Comparison of ENCODE assay signal across 8 cellular contexts in genomic region chr5:172764861-172765765, GRCh38. TPM values are rescaled to one million over a fixed set of nuclear protein-coding genes. Genes with fewer than 3 reads are reported as not detected.
DNase-seq lines count a peak whose midpoint lies in the region; ATAC-seq, FAIRE-seq and TF ChIP-seq lines count a peak whose summit lies in the region.

No MANE protein-coding gene starts in this region.

- no peaks in the 10 kb centered on the region for H3K9me3 Mint-ChIP-seq in astrocyte (ENCODE audit: unreplicated experiment)

- H3K27ac Mint-ChIP-seq in astrocyte (ENCODE audit: unreplicated experiment), result peak overlapping the region; percentile 92

- peak overlapping the region; percentile 98 for H3K9ac ChIP-seq in astrocyte (ENCODE audit: low read length)
- H3K9ac ChIP-seq in rectal smooth muscle tissue (ENCODE audit: low read length), result peak overlapping the region; percentile 76

- H3K4me2 ChIP-seq in astrocyte (ENCODE audit: low read length), result peak overlapping the region; percentile 91

- H3K27me3 ChIP-seq in astrocyte (ENCODE audit: insufficient read depth, low read length) (no peaks in the 10 kb centered on the region), rectal smooth muscle tissue (ENCODE audit: control insufficient read depth, insufficient read depth, low read length) (no peaks in the 10 kb centered on the region), aorta (ENCODE audit: control insufficient read depth in 1 of 2, insufficient read depth in 2 of 2, low read length in 1 of 2) (no peaks in the 10 kb centered on the region)

- H3K36me3 ChIP-seq in astrocyte (ENCODE audit: insufficient read depth, low read length), result peaks cover 25% of the 10 kb centered on the region
- H3K36me3 ChIP-seq in rectal smooth muscle tissue (ENCODE audit: control insufficient read depth, insufficient read depth, low read length), result peaks cover 24% of the 10 kb centered on the region
- peaks cover 6 to 15% of the 10 kb centered on the region in 2 donors for H3K36me3 ChIP-seq in aorta (ENCODE audit: control insufficient read depth in 1 of 2, insufficient read depth in 2 of 2, low read length in 1 of 2)

- H2AFZ ChIP-seq in astrocyte (ENCODE audit: low read depth, low read length), result no peak overlapping the region

- H3K79me2 ChIP-seq in astrocyte (ENCODE audit: insufficient read depth, low read length), result peaks cover 29% of the 10 kb centered on the region

- H3K27ac ChIP-seq in astrocyte (ENCODE audit: low read depth, low read length) (peak overlapping the region; percentile 95), rectal smooth muscle tissue (ENCODE audit: low read depth, low read length) (peak overlapping the region; percentile 99), aorta (ENCODE audit: low read depth in 1 of 2, low read length in 2 of 2) (peak overlapping the region; percentile 88 to 99)

- H3K36me3 Mint-ChIP-seq in astrocyte (ENCODE audit: low read depth, unreplicated experiment), result peaks cover 15% of the 10 kb centered on the region

- TF ChIP-seq POLR2A in GM18505 (IDR thresholded peaks at IDR 0.05; ENCODE audit: borderline replicate concordance, extremely low read depth, insufficient read depth, insufficient read length), result peak; percentile 42

- H3K4me3 Mint-ChIP-seq in astrocyte (ENCODE audit: unreplicated experiment), result peak overlapping the region; percentile 82

- peak; percentile 9 for FAIRE-seq in astrocyte (lab: Jason Lieb, UNC)

- H3K4me1 Mint-ChIP-seq in astrocyte (ENCODE audit: low read depth, unreplicated experiment), result peaks cover 37% of the 10 kb centered on the region

- peaks cover 42% of the 10 kb centered on the region for H4K20me1 ChIP-seq in astrocyte (ENCODE audit: insufficient read depth, low read length)

- intact Hi-C loops in aorta (cut with DNase I), result loop anchor here (1.0 to 2.0 kb wide), 2 partner anchors 16 to 44 kb away; no protein-coding TSS in a partner anchor

- ATAC-seq in GM18505 (IDR thresholded peaks at IDR 0.05; ENCODE audit: unreplicated experiment) (peak; percentile 79), HG02973 (IDR thresholded peaks at IDR 0.05; ENCODE audit: unreplicated experiment) (peak; percentile 77), aorta (ENCODE audit: low FRiP score) (peak; percentile 75)

- WGBS in aorta, 2 donors, result 4 to 6% methylated on average over 24 of the region's 24 CpGs

- H3K27me3 Mint-ChIP-seq in astrocyte (ENCODE audit: low read depth, unreplicated experiment), result no peaks in the 10 kb centered on the region

- TF ChIP-seq CTCF in astrocyte (IDR thresholded peaks at IDR 0.05; ENCODE audit: insufficient read depth, low read depth, low read length), result no peak

- peak overlapping the region; percentile 96 for H3K4me3 ChIP-seq in astrocyte (ENCODE audit: insufficient read depth, low read depth, low read length)
- H3K4me3 ChIP-seq in rectal smooth muscle tissue (ENCODE audit: low read length), result peak overlapping the region; percentile 64
- H3K4me3 ChIP-seq in aorta (ENCODE audit: low read length in 2 of 2), result no peak overlapping the region

- H3K9me3 ChIP-seq in astrocyte (ENCODE audit: insufficient read depth, low read depth, low read length) (no peaks in the 10 kb centered on the region), aorta (ENCODE audit: control insufficient read depth, low read length) (no peaks in the 10 kb centered on the region)

- DNase-seq in NCI-H1930 (lab: John Stamatoyannopoulos, UW) (peak; percentile 87 to 88), T-helper 22 cell (ENCODE audit: low read depth) (peak; percentile 97), astrocyte (ENCODE audit: low read depth) (peak; percentile 100), hepatic stellate cell (ENCODE audit: low spot score) (peak; percentile 97), aorta (peak; percentile 96 to 97)

- peaks cover 29% of the 10 kb centered on the region for H3K4me1 ChIP-seq in astrocyte (ENCODE audit: insufficient read depth, low read length)
- H3K4me1 ChIP-seq in rectal smooth muscle tissue (ENCODE audit: control insufficient read depth, insufficient read depth, low read length), result peaks cover 31% of the 10 kb centered on the region
- H3K4me1 ChIP-seq in aorta (ENCODE audit: control insufficient read depth in 1 of 2, insufficient read depth in 2 of 2, low read length in 2 of 2), result no peaks in the 10 kb centered on the region

RNA-seq across cellular contexts. Expression of gene DUSP1, which starts 5.9 kb away (rescaled TPM):
- total RNA-seq in astrocyte (80.5 and 90.1 TPM in 2 replicates), aorta (1,000 to 10,000 TPM in 1 of 2 donors, 100 to 1,000 TPM in 1; 293 to 1,994 TPM)
- polyA plus RNA-seq in aorta, result 100 to 1,000 TPM; 178 to 515 TPM

Comparison
In these comparisons a context has a peak if more than half of its experiments do, and no peak if none do; other contexts are left out.
1. H3K4me3 ChIP-seq: peak in astrocyte (single experiment) and rectal smooth muscle tissue (single experiment); none in aorta (0 of 2).
2. Peak in every context shown above with its lines, with median percentiles within 50 percentile points of each other: ATAC-seq, DNase-seq and H3K27ac ChIP-seq.